ENCODE assay signal across 8 cellular contexts in genomic region chr5:149730620-149731331, GRCh38. TPM values are rescaled to one million over a fixed set of nuclear protein-coding genes. Genes with fewer than 3 reads are reported as not detected.
DNase-seq lines count a peak whose midpoint lies in the region; ATAC-seq and TF ChIP-seq lines count a peak whose summit lies in the region.

No MANE protein-coding gene starts in this region.

- H3K36me3 ChIP-seq in fibroblast of lung (ENCODE audit: control insufficient read depth, insufficient read depth, low read length) (no peaks in the 10 kb centered on the region), stomach (no peaks in the 10 kb centered on the region)

- H3K4me2 ChIP-seq in fibroblast of lung (ENCODE audit: extremely low read depth, insufficient read depth, low read length), result peak overlapping the region; percentile 97

- peaks cover 5% of the 10 kb centered on the region for H3K27me3 ChIP-seq in fibroblast of lung (ENCODE audit: control insufficient read depth, insufficient read depth, low read length)
- no peaks in the 10 kb centered on the region for H3K27me3 ChIP-seq in stomach

- H3K4me3 ChIP-seq in fibroblast of lung (replicated peaks in 1 of 4; ENCODE audit: control extremely low read depth in 1 of 4, insufficient read depth in 1 of 4, low read depth in 3 of 4, low read length in 4 of 4) (peak overlapping the region; percentile 62 to 78 (median 72)), stomach (peak overlapping the region; percentile 90 to 100 (median 97))

- no peaks in the 10 kb centered on the region for H3K4me1 ChIP-seq in fibroblast of lung (ENCODE audit: control insufficient read depth, extremely low read depth, insufficient read depth, low read length)
- H3K4me1 ChIP-seq in stomach, result peaks cover 0 to 58% (median 39%) of the 10 kb centered on the region in 4 donors

- H3K27me3 Mint-ChIP-seq in activated T-cell treated with anti-CD3 and anti-CD28 coated beads, Interleukin-2, amount 50 U/mL, for 4 hours (ENCODE audit: low read depth), result peaks cover 3% of the 10 kb centered on the region
- H3K27me3 Mint-ChIP-seq in natural killer cell treated with Interleukin-12 subunit alpha and Interleukin-12 subunit beta and Interleukin-15 and Interleukin-18, amount 100 ng/mL, for 72 hours, result peaks cover 0 to 7% of the 10 kb centered on the region in 2 donors

- peaks cover 4% of the 10 kb centered on the region for H3K4me1 Mint-ChIP-seq in activated T-cell treated with anti-CD3 and anti-CD28 coated beads, Interleukin-2, amount 50 U/mL, for 4 hours (ENCODE audit: low read depth)
- H3K4me1 Mint-ChIP-seq in natural killer cell treated with Interleukin-12 subunit alpha and Interleukin-12 subunit beta and Interleukin-15 and Interleukin-18, amount 100 ng/mL, for 72 hours (ENCODE audit: low read depth in 2 of 2), result no peaks in the 10 kb centered on the region

- peak overlapping the region; percentile 87 for H3K4me3 Mint-ChIP-seq in activated T-cell treated with anti-CD3 and anti-CD28 coated beads, Interleukin-2, amount 50 U/mL, for 4 hours
- H3K4me3 Mint-ChIP-seq in natural killer cell treated with Interleukin-12 subunit alpha and Interleukin-12 subunit beta and Interleukin-15 and Interleukin-18, amount 100 ng/mL, for 72 hours, result peak overlapping the region; percentile 82

- DNase-seq in SIG-M5 treated with dmso at 0.1 percent for 504 hours (lab: John Stamatoyannopoulos, UW; ENCODE audit: unreplicated experiment), result peak; percentile 81
- DNase-seq in SIG-M5 (lab: John Stamatoyannopoulos, UW), result no peak
- peak; percentile 88 for DNase-seq in NCI-H69 (lab: John Stamatoyannopoulos, UW)
- DNase-seq in activated T-cell treated with anti-CD3 and anti-CD28 coated beads, Interleukin-2, amount 50 U/mL, for 4 hours, result peak; percentile 43
- peak in 1 of 2 donors; percentile 26 for DNase-seq in fibroblast of lung (ENCODE audit: low read depth in 2 of 2)
- DNase-seq in natural killer cell treated with Interleukin-12 subunit alpha and Interleukin-12 subunit beta and Interleukin-15 and Interleukin-18, amount 100 ng/mL, for 72 hours (ENCODE audit: low spot score), result peak; percentile 77
- peak; percentile 55 for DNase-seq in stomach

- no peak overlapping the region for H3K27ac ChIP-seq in fibroblast of lung (ENCODE audit: insufficient read depth, low read length)
- peak overlapping the region; percentile 83 to 95 (median 94) for H3K27ac ChIP-seq in stomach

- H3K9me3 Mint-ChIP-seq in activated T-cell treated with anti-CD3 and anti-CD28 coated beads, Interleukin-2, amount 50 U/mL, for 4 hours, result no peaks in the 10 kb centered on the region
- H3K9me3 Mint-ChIP-seq in natural killer cell treated with Interleukin-12 subunit alpha and Interleukin-12 subunit beta and Interleukin-15 and Interleukin-18, amount 100 ng/mL, for 72 hours, result no peaks in the 10 kb centered on the region

- WGBS in stomach, 5 donors, result 0 to 1% (median 1%) methylated on average over 28 to 62 of the region's 62 CpGs

- H3K9ac ChIP-seq in fibroblast of lung (ENCODE audit: insufficient read depth, low read length), result peak overlapping the region; percentile 46

- intact Hi-C loops in stomach (cut with DNase I; ENCODE audit: low total_unique reads), result loop anchor here (10.0 kb wide), 1 partner anchor 94 kb away; no protein-coding TSS in a partner anchor

- no peaks in the 10 kb centered on the region for H4K20me1 ChIP-seq in fibroblast of lung (ENCODE audit: control insufficient read depth, extremely low read depth, insufficient read depth, low read length)

- TF ChIP-seq CTCF in fibroblast of lung (conservative IDR thresholded peaks at IDR 0.05 in 1 of 2, IDR thresholded peaks at IDR 0.05 in 1 of 2; ENCODE audit: low read depth in 1 of 2, low read length in 2 of 2), result no peak
- TF ChIP-seq CTCF in stomach (IDR thresholded peaks at IDR 0.05), result no peak

- ATAC-seq in HG02798 (IDR thresholded peaks at IDR 0.05; ENCODE audit: poor library complexity, unreplicated experiment), result peak; percentile 40
- peak; percentile 46 for ATAC-seq in activated T-cell treated with anti-CD3 and anti-CD28 coated beads, Interleukin-2, amount 50 U/mL, for 4 hours
- peak; percentile 64 to 65 for ATAC-seq in natural killer cell treated with Interleukin-12 subunit alpha and Interleukin-12 subunit beta and Interleukin-15 and Interleukin-18, amount 100 ng/mL, for 72 hours

- H3K9me3 ChIP-seq in fibroblast of lung (ENCODE audit: control insufficient read depth, insufficient read depth, low read depth, low read length) (no peaks in the 10 kb centered on the region), stomach (no peaks in the 10 kb centered on the region)

- no peaks in the 10 kb centered on the region for H3K36me3 Mint-ChIP-seq in activated T-cell treated with anti-CD3 and anti-CD28 coated beads, Interleukin-2, amount 50 U/mL, for 4 hours (ENCODE audit: insufficient read depth)
- H3K36me3 Mint-ChIP-seq in natural killer cell treated with Interleukin-12 subunit alpha and Interleukin-12 subunit beta and Interleukin-15 and Interleukin-18, amount 100 ng/mL, for 72 hours, result no peaks in the 10 kb centered on the region

- no peak for TF ChIP-seq POLR2A in stomach (IDR thresholded peaks at IDR 0.05)

- no peak overlapping the region for H3K27ac Mint-ChIP-seq in natural killer cell treated with Interleukin-12 subunit alpha and Interleukin-12 subunit beta and Interleukin-15 and Interleukin-18, amount 100 ng/mL, for 72 hours

- H2AFZ ChIP-seq in fibroblast of lung (ENCODE audit: low read length), result peak overlapping the region; percentile 62

- no peak for TF ChIP-seq EP300 in stomach (IDR thresholded peaks at IDR 0.05)

- H3K79me2 ChIP-seq in fibroblast of lung (ENCODE audit: control insufficient read depth, insufficient read depth, low read length), result no peaks in the 10 kb centered on the region

RNA-seq across cellular contexts. Expression of gene PPARGC1B, which starts 0.7 kb away (rescaled TPM):
- total RNA-seq in activated T-cell treated with anti-CD3 and anti-CD28 coated beads, Interleukin-2, amount 50 U/mL, for 4 hours, result 10 to 100 TPM; 11.7 to 16.2 (median 14.5) TPM
- total RNA-seq in fibroblast of lung, result 0.26 and 0.50 TPM in 2 replicates
- polyA plus RNA-seq in fibroblast of lung, result 0.19 and 0.42 TPM in 2 replicates
- polyA plus RNA-seq in fibroblast of lung (2012), result 0.16 and 0.37 TPM in 2 replicates
- 1.1 and 1.8 TPM in 2 replicates for polyA minus RNA-seq in fibroblast of lung (ENCODE audit: low replicate concordance)
- total RNA-seq in natural killer cell treated with Interleukin-12 subunit alpha and Interleukin-12 subunit beta and Interleukin-15 and Interleukin-18, amount 100 ng/mL, for 72 hours, result 10 to 100 TPM in 1 of 2 donors, 1 to 10 TPM in 1; 2.3 to 10.7 TPM
- 10 to 100 TPM in 3 of 5 donors, 1 to 10 TPM in 2; 4.1 to 59.7 (median 17.1) TPM for total RNA-seq in stomach
- 1 to 10 TPM; 1.2 to 2.4 (median 1.7) TPM for polyA plus RNA-seq in stomach
